Comparison of ENCODE assay signal across 12 cellular contexts in the genomic region with DNA sequence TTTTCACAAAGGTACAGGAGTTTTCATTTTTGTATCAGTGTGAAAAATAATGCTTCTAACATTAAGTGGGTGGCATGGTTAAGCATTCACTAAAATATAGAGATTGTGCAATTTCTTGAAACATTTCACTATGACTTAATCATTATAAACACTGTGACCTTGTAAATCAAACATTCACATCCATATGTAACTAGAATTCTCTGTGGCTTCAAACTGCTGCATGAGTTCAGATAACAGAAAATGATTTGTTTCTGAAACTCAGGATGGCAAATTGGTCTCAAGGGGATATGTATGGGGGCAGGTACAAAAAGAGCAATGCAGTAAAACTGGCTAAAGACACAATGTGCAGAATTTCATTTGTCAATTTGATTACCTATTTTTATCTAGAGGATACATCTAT. TPM values are rescaled to one million over a fixed set of nuclear protein-coding genes. Genes with fewer than 3 reads are reported as not detected.
DNase-seq lines count a peak whose midpoint lies in the region; ATAC-seq and TF ChIP-seq lines count a peak whose summit lies in the region.
"Had no signal": no experiment of that assay in that cellular context is flagged by ENCODE, and none has a peak within 500 bp of the region (broad histone marks: within the 10 kb centered on the region; RNA-seq: fewer than 3 reads in every experiment).

No MANE protein-coding gene starts in this region.

- H3K27me3 Mint-ChIP-seq in WTC11 (ENCODE audit: low read depth): peaks cover 9% of the 10 kb centered on the region

- H3K9me3 Mint-ChIP-seq in WTC11: peaks cover 14% of the 10 kb centered on the region

- no peak for TF ChIP-seq CTCF in WTC11 (IDR thresholded peaks at IDR 0.05)

- CTCF ChIA-PET in WTC11 (lab: Charles Lee): no interaction called here

- DNase-seq in AG08396 (ENCODE audit: low spot score): peak; percentile 28
- peak; percentile 52 for DNase-seq in EH (ENCODE audit: low read depth)
- no peak for DNase-seq in WTC11 (ENCODE audit: low spot score)
- DNase-seq in fibroblast of the conjunctiva (ENCODE audit: low read depth): peak; percentile 8
- DNase-seq in glomerular visceral epithelial cell (ENCODE audit: extremely low spot score): no peak
- DNase-seq in DMS 273 (lab: John Stamatoyannopoulos, UW; ENCODE audit: unreplicated experiment): no peak
- DNase-seq in NCI-H187 treated with DMSO at 0.1 percent for 48 hours (lab: John Stamatoyannopoulos, UW): no peak
- no peak for DNase-seq in NAMALWA (ENCODE audit: low spot score)
- DNase-seq: DMS79 treated with DMSO at 0.1 percent for 48 hours, esophagus squamous epithelium, NCI-H774, spleen had no signal

- peaks cover 18% of the 10 kb centered on the region for H3K4me1 Mint-ChIP-seq in WTC11

- peaks cover 12% of the 10 kb centered on the region for H3K36me3 Mint-ChIP-seq in WTC11

- no peak overlapping the region for H3K4me3 Mint-ChIP-seq in WTC11

- peak overlapping the region; percentile 80 for H3K27ac Mint-ChIP-seq in WTC11

- POLR2A ChIA-PET in WTC11 (lab: Charles Lee): no interaction called here

- no peak for ATAC-seq in WTC11

TF ChIP-seq in WTC11, 78 proteins besides CTCF, POLR2A, EP300 and RAD21:
- no peak for TF ChIP-seq NFATC4 (CRISPR knock-in tag; IDR thresholded peaks at IDR 0.05)
- TF ChIP-seq PRDM15 (CRISPR knock-in tag; IDR thresholded peaks at IDR 0.05): no peak
- TF ChIP-seq ATF3 (CRISPR knock-in tag; conservative IDR thresholded peaks at IDR 0.05): no peak
- TF ChIP-seq GABPB1 (CRISPR knock-in tag; IDR thresholded peaks at IDR 0.05): peak; percentile 77

RNA-seq across cellular contexts. Expression of gene FAM133B, which starts 3.8 kb away (rescaled TPM):
- 32.2 to 34.9 TPM (median 32.5 TPM) in 3 replicates for total RNA-seq in WTC11 (2021)

RNA-seq across cellular contexts. Expression of gene RBM48, which starts 57.8 kb away (rescaled TPM):
- total RNA-seq in WTC11 (2021): 8.0 to 8.6 TPM (median 8.4 TPM) in 3 replicates

RNA-seq across cellular contexts. Expression of gene PEX1, which starts 58.1 kb away (rescaled TPM):
- total RNA-seq in WTC11 (2021): 24.1 to 25.4 TPM (median 24.9 TPM) in 3 replicates

Comparison
In these comparisons a context has a peak if more than half of its experiments do, and no peak if none do; other contexts are left out.
1. DNase-seq: peak in AG08396 (single experiment), EH (single experiment) and fibroblast of the conjunctiva (single experiment); none in WTC11 (single experiment), glomerular visceral epithelial cell (single experiment), DMS 273 (single experiment), NCI-H187 treated with DMSO at 0.1 percent for 48 hours (single experiment) and NAMALWA (single experiment).